21 cellular contexts compared by ENCODE assay signal in the genomic region with DNA sequence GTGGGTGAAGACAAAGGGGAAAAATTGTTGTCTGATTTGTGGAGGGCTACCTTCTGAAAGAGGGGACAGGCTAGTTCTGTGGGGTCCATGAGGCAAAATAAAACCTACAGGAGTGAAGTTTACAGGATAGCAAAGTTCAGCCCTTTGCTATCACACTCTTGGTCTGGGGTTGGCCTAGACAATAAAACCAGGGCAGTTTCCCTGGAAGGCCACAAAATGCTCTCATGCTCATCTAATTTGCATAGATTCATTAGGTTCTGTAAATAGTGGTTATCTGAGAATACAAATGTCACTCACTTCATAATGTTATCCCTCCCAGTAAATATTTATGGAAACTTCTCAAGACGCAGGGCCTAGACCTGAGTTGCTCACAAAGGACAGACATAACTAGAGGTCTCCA.
DNase-seq lines count a peak whose midpoint lies in the region; ATAC-seq and TF ChIP-seq lines count a peak whose summit lies in the region.
"Had no signal": no experiment of that assay in that cellular context is flagged by ENCODE, and none has a peak within 500 bp of the region (broad histone marks: within the 10 kb centered on the region; RNA-seq: fewer than 3 reads in every experiment).

No MANE protein-coding gene starts in this region.

- peaks cover 44% of the 10 kb centered on the region for H3K27me3 Mint-ChIP-seq in activated T-cell treated with anti-CD3 and anti-CD28 coated beads, Interleukin-2, amount 50 U/mL, for 72 hours (ENCODE audit: low read depth)
- H3K27me3 Mint-ChIP-seq in activated T-cell treated with anti-CD3 and anti-CD28 coated beads, Interleukin-2, amount 50 U/mL, for 24 hours = peaks cover 39% of the 10 kb centered on the region

- peaks cover 0 to 2% of the 10 kb centered on the region in 2 donors for H3K9me3 Mint-ChIP-seq in activated T-cell treated with anti-CD3 and anti-CD28 coated beads, Interleukin-2, amount 50 U/mL, for 72 hours
- H3K9me3 Mint-ChIP-seq in activated T-cell treated with anti-CD3 and anti-CD28 coated beads, Interleukin-2, amount 50 U/mL, for 24 hours = peaks cover 5% of the 10 kb centered on the region
- H3K9me3 Mint-ChIP-seq: HFFc6 had no signal

- no peak for DNase-seq in activated T-cell treated with anti-CD3 and anti-CD28 coated beads, Interleukin-2, amount 50 U/mL, for 72 hours
- DNase-seq in activated T-cell treated with anti-CD3 and anti-CD28 coated beads, Interleukin-2, amount 50 U/mL, for 24 hours = no peak
- peak; percentile 26 for DNase-seq in esophagus muscularis mucosa (ENCODE audit: extremely low spot score)
- no peak for DNase-seq in epidermal melanocyte (ENCODE audit: insufficient read length, low spot score)
- DNase-seq in dedifferentiated amniotic fluid mesenchymal stem cell (ENCODE audit: extremely low spot score) = no peak
- no peak for DNase-seq in NCI-H1417 (lab: John Stamatoyannopoulos, UW)
- DNase-seq: Caco-2; CD4-positive, CD25-positive, alpha-beta regulatory T cell; CD8-positive, alpha-beta T cell; DMS79; EL; GDM1; GOT3; HFFc6 had no signal

- ATAC-seq in activated T-cell treated with anti-CD3 and anti-CD28 coated beads, Interleukin-2, amount 50 U/mL, for 72 hours (replicated peaks in 1 of 2) = no peak
- peak; percentile 22 for ATAC-seq in HG02885 (IDR thresholded peaks at IDR 0.05; ENCODE audit: poor library complexity, unreplicated experiment)
- ATAC-seq: CD8-positive, alpha-beta T cell; GM12878 had no signal

- H3K4me3 Mint-ChIP-seq in activated T-cell treated with anti-CD3 and anti-CD28 coated beads, Interleukin-2, amount 50 U/mL, for 72 hours = no peak overlapping the region
- no peak overlapping the region for H3K4me3 Mint-ChIP-seq in activated T-cell treated with anti-CD3 and anti-CD28 coated beads, Interleukin-2, amount 50 U/mL, for 24 hours
- H3K4me3 Mint-ChIP-seq: B cell; CD4-positive, CD25-positive, alpha-beta regulatory T cell; CD8-positive, alpha-beta T cell; HFFc6 had no signal

- H3K36me3 ChIP-seq in esophagus muscularis mucosa = no peaks in the 10 kb centered on the region
- H3K36me3 ChIP-seq: BLaER1, HAP-1 had no signal

- no peaks in the 10 kb centered on the region for H3K4me1 ChIP-seq in esophagus muscularis mucosa
- H3K4me1 ChIP-seq: BLaER1, HAP-1 had no signal

- TF ChIP-seq POLR2A in esophagus muscularis mucosa (IDR thresholded peaks at IDR 0.05; ENCODE audit: low read depth) = no peak

- no peaks in the 10 kb centered on the region for H3K9me3 ChIP-seq in esophagus muscularis mucosa
- H3K9me3 ChIP-seq: BLaER1, HAP-1 had no signal

- TF ChIP-seq CTCF in esophagus muscularis mucosa (IDR thresholded peaks at IDR 0.05) = no peak

- no peaks in the 10 kb centered on the region for H3K27me3 ChIP-seq in esophagus muscularis mucosa
- H3K27me3 ChIP-seq: BLaER1 had no signal

- no peak overlapping the region for H3K4me3 ChIP-seq in esophagus muscularis mucosa
- H3K4me3 ChIP-seq: BLaER1, GM12878, HAP-1 had no signal

- H3K36me3 Mint-ChIP-seq in activated T-cell treated with anti-CD3 and anti-CD28 coated beads, Interleukin-2, amount 50 U/mL, for 72 hours (ENCODE audit: insufficient read depth in 2 of 2) = peaks cover 2 to 8% of the 10 kb centered on the region in 2 donors
- H3K36me3 Mint-ChIP-seq in activated T-cell treated with anti-CD3 and anti-CD28 coated beads, Interleukin-2, amount 50 U/mL, for 24 hours (ENCODE audit: low read depth) = no peaks in the 10 kb centered on the region
- H3K36me3 Mint-ChIP-seq: CD4-positive, CD25-positive, alpha-beta regulatory T cell; CD8-positive, alpha-beta T cell had no signal

- H3K4me1 Mint-ChIP-seq in activated T-cell treated with anti-CD3 and anti-CD28 coated beads, Interleukin-2, amount 50 U/mL, for 72 hours (ENCODE audit: low read depth) = peaks cover 16% of the 10 kb centered on the region
- peaks cover 12% of the 10 kb centered on the region for H3K4me1 Mint-ChIP-seq in activated T-cell treated with anti-CD3 and anti-CD28 coated beads, Interleukin-2, amount 50 U/mL, for 24 hours (ENCODE audit: low read depth)
- H3K4me1 Mint-ChIP-seq: B cell; CD4-positive, CD25-positive, alpha-beta regulatory T cell had no signal

- intact Hi-C loops in esophagus muscularis mucosa (cut with DNase I) = no loop called here

- H3K27ac ChIP-seq in esophagus muscularis mucosa (replicated peaks in 1 of 4) = no peak overlapping the region
- H3K27ac ChIP-seq: 22Rv1, BLaER1, C4-2B had no signal

- TF ChIP-seq EP300 in esophagus muscularis mucosa (IDR thresholded peaks at IDR 0.05) = no peak

- peak overlapping the region; percentile 4 for H3K27ac Mint-ChIP-seq in activated T-cell treated with anti-CD3 and anti-CD28 coated beads, Interleukin-2, amount 50 U/mL, for 72 hours
- no peak overlapping the region for H3K27ac Mint-ChIP-seq in activated T-cell treated with anti-CD3 and anti-CD28 coated beads, Interleukin-2, amount 50 U/mL, for 24 hours
- H3K27ac Mint-ChIP-seq: B cell; CD4-positive, CD25-positive, alpha-beta regulatory T cell; CD8-positive, alpha-beta T cell; HFFc6 had no signal

- WGBS in esophagus muscularis mucosa = 69% methylated on average over 1 of the region's 1 CpG
